8 cellular contexts compared by ENCODE assay signal in genomic region chr1:43365678-43366077, GRCh38. TPM values are rescaled to one million over a fixed set of nuclear protein-coding genes. Genes with fewer than 3 reads are reported as not detected.
A peak's percentile ranks its signal among the peaks of the same experiment; 100 is the strongest.
DNase-seq lines count a peak whose midpoint lies in the region; ATAC-seq and TF ChIP-seq lines count a peak whose summit lies in the region.
"Had no signal": no experiment of that assay in that cellular context is flagged by ENCODE, and none has a peak within 500 bp of the region (broad histone marks: within the 10 kb centered on the region; RNA-seq: fewer than 3 reads in every experiment).

No MANE protein-coding gene starts in this region.

- H3K9me3 Mint-ChIP-seq in glutamatergic neuron (ENCODE audit: unreplicated experiment): peaks cover 7% of the 10 kb centered on the region

- peaks cover 44% of the 10 kb centered on the region for H3K4me1 ChIP-seq in PC-3 (ENCODE audit: insufficient read depth, low read length)

- peaks cover 7% of the 10 kb centered on the region for H4K20me1 ChIP-seq in PC-3 (ENCODE audit: low read length)

- ATAC-seq in PC-3 (no peak), esophagus mucosa (no peak)

- no peak overlapping the region for H2AFZ ChIP-seq in PC-3 (ENCODE audit: low read length)

- peaks cover 37% of the 10 kb centered on the region for H3K36me3 ChIP-seq in PC-3 (ENCODE audit: low read depth, low read length)

- H3K9me2 ChIP-seq in PC-3 (replicated peaks; ENCODE audit: low read length): no peaks in the 10 kb centered on the region

- H3K9ac ChIP-seq in PC-3 (ENCODE audit: low read length): peak overlapping the region; percentile 91

- H3K4me3 ChIP-seq in PC-3 (ENCODE audit: low read length): peak overlapping the region; percentile 86

- CTCF ChIA-PET in PC-3 (lab: Charles Lee): no interaction called here

- no peaks in the 10 kb centered on the region for H3K9me3 ChIP-seq in PC-3 (ENCODE audit: low read length)

- TF ChIP-seq CTCF in 22Rv1 (IDR thresholded peaks at IDR 0.05) (no peak), PC-3 (conservative IDR thresholded peaks at IDR 0.05; ENCODE audit: low read depth, low read length) (no peak), glutamatergic neuron (IDR thresholded peaks at IDR 0.05; ENCODE audit: partially characterized antibody, unreplicated experiment) (no peak)

- H3K27ac ChIP-seq in 22Rv1 (peak overlapping the region; percentile 95), PC-3 (ENCODE audit: low read length) (peak overlapping the region; percentile 88)

- peaks cover 6% of the 10 kb centered on the region for H3K36me3 Mint-ChIP-seq in glutamatergic neuron (ENCODE audit: unreplicated experiment)

- POLR2A ChIA-PET in PC-3 (lab: Charles Lee; ENCODE audit: unreplicated experiment): no interaction called here

- intact Hi-C loops in PC-3 (cut with micrococcal nuclease): no loop called here

- H3K4me3 Mint-ChIP-seq in glutamatergic neuron (ENCODE audit: unreplicated experiment): peak overlapping the region; percentile 65

- peaks cover 66% of the 10 kb centered on the region for H3K79me2 ChIP-seq in PC-3 (ENCODE audit: low read length)

- no TSS peak for BruUV-seq in PC-3 (replicated peaks; lab: Mats Ljungman, UMichigan)

- H3K4me2 ChIP-seq in PC-3 (ENCODE audit: low read length): peak overlapping the region; percentile 97

- H3K27me3 Mint-ChIP-seq in glutamatergic neuron (ENCODE audit: unreplicated experiment): peaks cover 5% of the 10 kb centered on the region

- H3K27ac Mint-ChIP-seq in glutamatergic neuron (ENCODE audit: unreplicated experiment): no peak overlapping the region

- peaks cover 8% of the 10 kb centered on the region for H3K4me1 Mint-ChIP-seq in glutamatergic neuron (ENCODE audit: low read depth, unreplicated experiment)

- no peaks in the 10 kb centered on the region for H3K27me3 ChIP-seq in PC-3 (ENCODE audit: low read length)

- H3F3A ChIP-seq in PC-3 (ENCODE audit: low read length, unreplicated experiment): peaks cover 11% of the 10 kb centered on the region

- no peak for DNase-seq in PC-3
- no peak for DNase-seq in glutamatergic neuron
- DNase-seq in NCI-H1694 (lab: John Stamatoyannopoulos, UW): no peak
- no peak for DNase-seq in islet precursor cell

RNA-seq across cellular contexts. Expression of gene ELOVL1, which starts 2.1 kb away (rescaled TPM):
- 89.5 and 128 TPM in 2 replicates for total RNA-seq in PC-3 (2014; rRNA removed)
- total RNA-seq in glutamatergic neuron (ENCODE audit: unreplicated experiment): 18.7 TPM
- 172 TPM for total RNA-seq in esophagus mucosa

RNA-seq across cellular contexts. Expression of gene CDC20, which starts 6.9 kb away (rescaled TPM):
- total RNA-seq in PC-3 (2014; rRNA removed): 312 and 349 TPM in 2 replicates
- 22.5 TPM for total RNA-seq in glutamatergic neuron (ENCODE audit: unreplicated experiment)
- 76.2 TPM for total RNA-seq in esophagus mucosa

RNA-seq across cellular contexts. Expression of gene MED8, which starts 23.9 kb away (rescaled TPM):
- total RNA-seq in PC-3 (2014; rRNA removed) (35.5 and 41.8 TPM in 2 replicates), glutamatergic neuron (ENCODE audit: unreplicated experiment) (39.1 TPM), esophagus mucosa (46.0 TPM)

RNA-seq across cellular contexts. Expression of gene SZT2, which starts 24.0 kb away (rescaled TPM):
- total RNA-seq in PC-3 (2014; rRNA removed) (22.2 and 31.3 TPM in 2 replicates), glutamatergic neuron (ENCODE audit: unreplicated experiment) (85.3 TPM), esophagus mucosa (22.0 TPM)

RNA-seq across cellular contexts. Expression of gene MPL, which starts 28.1 kb away (rescaled TPM):
- 0.35 TPM in 1 of 2 replicates, not detected in the other for total RNA-seq in PC-3 (2014; rRNA removed)
- not detected for total RNA-seq in glutamatergic neuron (ENCODE audit: unreplicated experiment)
- total RNA-seq in esophagus mucosa: 0.48 TPM
- total RNA-seq: frontal cortex, M059J had no signal
